ENCODE assay signal across 1 cellular context in genomic region chr2:468631-469310, GRCh38.
A peak's percentile ranks its signal among the peaks of the same experiment; 100 is the strongest.
TF ChIP-seq lines count a peak whose summit lies in the region.

No MANE protein-coding gene starts in this region.

TF ChIP-seq in K562, 482 proteins besides CTCF, POLR2A, EP300 and RAD21 (continued from another document):
- TF ChIP-seq USF1 (CRISPR knock-in tag; IDR thresholded peaks at IDR 0.05) (no peak), EZH2 (IDR thresholded peaks at IDR 0.05; ENCODE audit: borderline replicate concordance, low read depth, low read length) (peak; percentile 62; the same call in 1 of the 2 replicates), SRSF1 (IDR thresholded peaks at IDR 0.05; ENCODE audit: low read depth, low read length) (no peak)
